ENCODE assay signal across 28 cellular contexts in genomic region chr6:23348185-23348584, GRCh38.
"Had no signal": no experiment of that assay in that cellular context is flagged by ENCODE, and none has a peak within 500 bp of the region (broad histone marks: within the 10 kb centered on the region; RNA-seq: fewer than 3 reads in every experiment).

No MANE protein-coding gene starts in this region.

- H3K27me3 Mint-ChIP-seq: stimulated activated memory B cell treated with anti-CD40 and anti-IgM and Interleukin-4, amounts not matched to agents 10 μg/mL and 1 μg/mL and 100 μg/mL, for 72 hours; stimulated activated naive B cell treated with anti-CD40 and anti-IgM and Interleukin-4, amounts not matched to agents 10 μg/mL and 1 μg/mL and 100 μg/mL, for 72 hours; stimulated activated naive CD8-positive, alpha-beta T cell treated with anti-CD3 and anti-CD28 coated beads, Interleukin-15, amount 100 ng/mL, for 72 hours; stimulated activated naive CD8-positive, alpha-beta T cell treated with anti-CD3 and anti-CD28 coated beads, Interleukin-15, Interleukin-2, amounts not matched to agents 100 ng/mL and 50 ng/mL, for 24 hours; type B pancreatic cell had no signal

- H3K4me1 ChIP-seq: suprapubic skin, testis, thyroid gland, tibial artery, tibial nerve, transverse colon, upper lobe of left lung, upper lobe of right lung, uterus, vagina had no signal

- H3K27ac Mint-ChIP-seq: stimulated activated effector memory CD8-positive, alpha-beta T cell treated with anti-CD3 and anti-CD28 coated beads, Interleukin-12 subunit alpha, Interleukin-12 subunit beta, amount 100 ng/mL, for 72 hours; stimulated activated memory B cell treated with anti-CD40 and anti-IgM and Interleukin-4, amounts not matched to agents 10 μg/mL and 1 μg/mL and 100 μg/mL, for 72 hours; stimulated activated naive B cell treated with anti-CD40 and anti-IgM and Interleukin-4, amounts not matched to agents 10 μg/mL and 1 μg/mL and 100 μg/mL, for 72 hours; stimulated activated naive CD8-positive, alpha-beta T cell treated with anti-CD3 and anti-CD28 coated beads, Interleukin-15, amount 100 ng/mL, for 72 hours; stimulated activated naive CD8-positive, alpha-beta T cell treated with anti-CD3 and anti-CD28 coated beads, Interleukin-15, Interleukin-2, amounts not matched to agents 100 ng/mL and 50 ng/mL, for 24 hours; type B pancreatic cell had no signal

- H3K9me3 Mint-ChIP-seq: stimulated activated naive CD8-positive, alpha-beta T cell treated with anti-CD3 and anti-CD28 coated beads, Interleukin-15, amount 100 ng/mL, for 72 hours had no signal

- H3K27ac ChIP-seq: stomach, suprapubic skin, testis, thoracic aorta, thyroid gland, tibial artery, tibial nerve, transverse colon, upper lobe of left lung, upper lobe of right lung, uterus, vagina had no signal

- H3K36me3 Mint-ChIP-seq: stimulated activated effector memory CD8-positive, alpha-beta T cell treated with anti-CD3 and anti-CD28 coated beads, Interleukin-12 subunit alpha, Interleukin-12 subunit beta, amount 100 ng/mL, for 72 hours; stimulated activated memory B cell treated with anti-CD40 and anti-IgM and Interleukin-4, amounts not matched to agents 10 μg/mL and 1 μg/mL and 100 μg/mL, for 72 hours; stimulated activated naive B cell treated with anti-CD40 and anti-IgM and Interleukin-4, amounts not matched to agents 10 μg/mL and 1 μg/mL and 100 μg/mL, for 72 hours; type B pancreatic cell had no signal

- H3K4me1 Mint-ChIP-seq: stimulated activated effector memory CD8-positive, alpha-beta T cell treated with anti-CD3 and anti-CD28 coated beads, Interleukin-12 subunit alpha, Interleukin-12 subunit beta, amount 100 ng/mL, for 72 hours; stimulated activated memory B cell treated with anti-CD40 and anti-IgM and Interleukin-4, amounts not matched to agents 10 μg/mL and 1 μg/mL and 100 μg/mL, for 72 hours; stimulated activated naive B cell treated with anti-CD40 and anti-IgM and Interleukin-4, amounts not matched to agents 10 μg/mL and 1 μg/mL and 100 μg/mL, for 72 hours; stimulated activated naive CD8-positive, alpha-beta T cell treated with anti-CD3 and anti-CD28 coated beads, Interleukin-15, amount 100 ng/mL, for 72 hours had no signal

- DNase-seq: stimulated activated CD4-positive, alpha-beta T cell treated with anti-CD3 and anti-CD28 coated beads, Interleukin-2, amount 100 ng/mL, for 48 hours; stimulated activated CD4-positive, alpha-beta T cell treated with anti-CD3 and anti-CD28 coated beads, Interleukin-4, amount 100 ng/mL, for 1 hour; stimulated activated CD4-positive, alpha-beta T cell treated with anti-CD3 and anti-CD28 coated beads, Interleukin-4, amount 100 ng/mL, for 24 hours; stimulated activated CD4-positive, alpha-beta T cell treated with anti-CD3 and anti-CD28 coated beads, Interleukin-4, amount 100 ng/mL, for 4 hours; stimulated activated CD8-positive, alpha-beta memory T cell treated with anti-CD3 and anti-CD28 coated beads, Interleukin-4, amount 100 ng/mL, for 48 hours; stimulated activated naive B cell treated with anti-CD40 and anti-IgM and Interleukin-4, amounts not matched to agents 10 μg/mL and 1 μg/mL and 100 μg/mL, for 72 hours; stimulated activated naive CD4-positive, alpha-beta T cell; stimulated activated naive CD4-positive, alpha-beta T cell treated with Interleukin-2 at 50 U/mL for 16 hours; stimulated activated naive CD8-positive, alpha-beta T cell treated with anti-CD3 and anti-CD28 coated beads, Interleukin-15, amount 100 ng/mL, for 72 hours; stimulated activated naive CD8-positive, alpha-beta T cell treated with anti-CD3 and anti-CD28 coated beads, Interleukin-15, Interleukin-2, amounts not matched to agents 100 U/mL and 50 U/mL, for 24 hours; stomach; substantia nigra; testis; thyroid gland; tibial artery; transverse colon; trophoblast cell; upper lobe of left lung; upper lobe of right lung; uterus had no signal

- H3K4me3 Mint-ChIP-seq: stimulated activated effector memory CD8-positive, alpha-beta T cell treated with anti-CD3 and anti-CD28 coated beads, Interleukin-12 subunit alpha, Interleukin-12 subunit beta, amount 100 ng/mL, for 72 hours; stimulated activated memory B cell treated with anti-CD40 and anti-IgM and Interleukin-4, amounts not matched to agents 10 μg/mL and 1 μg/mL and 100 μg/mL, for 72 hours; stimulated activated naive B cell treated with anti-CD40 and anti-IgM and Interleukin-4, amounts not matched to agents 10 μg/mL and 1 μg/mL and 100 μg/mL, for 72 hours; stimulated activated naive CD8-positive, alpha-beta T cell treated with anti-CD3 and anti-CD28 coated beads, Interleukin-15, amount 100 ng/mL, for 72 hours; stimulated activated naive CD8-positive, alpha-beta T cell treated with anti-CD3 and anti-CD28 coated beads, Interleukin-15, Interleukin-2, amounts not matched to agents 100 ng/mL and 50 ng/mL, for 24 hours; type B pancreatic cell had no signal

- H3K4me3 ChIP-seq: stomach, suprapubic skin, testis, thoracic aorta, thyroid gland, tibial artery, tibial nerve, transverse colon, upper lobe of left lung, upper lobe of right lung, uterus, vagina had no signal

- H3K27me3 ChIP-seq: stomach, suprapubic skin, testis, thyroid gland, tibial artery, tibial nerve, transverse colon, upper lobe of left lung, upper lobe of right lung, uterus, vagina had no signal

- H3K9me3 ChIP-seq: stomach, suprapubic skin, testis, thoracic aorta, thyroid gland, tibial artery, tibial nerve, transverse colon, upper lobe of left lung, upper lobe of right lung, uterus, vagina had no signal

- H3K36me3 ChIP-seq: stomach, suprapubic skin, thoracic aorta, thyroid gland, tibial artery, tibial nerve, transverse colon, upper lobe of left lung, upper lobe of right lung, uterus, vagina had no signal

- ATAC-seq: stimulated activated effector memory CD8-positive, alpha-beta T cell treated with anti-CD3 and anti-CD28 coated beads, Interleukin-12 subunit alpha, Interleukin-12 subunit beta, amount 100 ng/mL, for 72 hours; stimulated activated memory B cell treated with anti-CD40 and anti-IgM and Interleukin-4, amounts not matched to agents 10 μg/mL and 1 μg/mL and 100 μg/mL, for 72 hours; stimulated activated naive B cell treated with anti-CD40 and anti-IgM and Interleukin-4, amounts not matched to agents 10 μg/mL and 1 μg/mL and 100 μg/mL, for 72 hours; stimulated activated naive CD8-positive, alpha-beta T cell treated with anti-CD3 and anti-CD28 coated beads, Interleukin-15, amount 100 ng/mL, for 72 hours; stimulated activated naive CD8-positive, alpha-beta T cell treated with anti-CD3 and anti-CD28 coated beads, Interleukin-15, Interleukin-2, amounts not matched to agents 100 U/mL and 50 U/mL, for 24 hours; upper lobe of right lung had no signal
